In genomic region chr1:33577663-33578062, GRCh38 we compare ENCODE assay signal across 29 cellular contexts.
"Had no signal": no experiment of that assay in that cellular context is flagged by ENCODE, and none has a peak within 500 bp of the region (broad histone marks: within the 10 kb centered on the region; RNA-seq: fewer than 3 reads in every experiment).

No MANE protein-coding gene starts in this region.

- ATAC-seq: activated naive CD8-positive, alpha-beta T cell treated with anti-CD3 and anti-CD28 coated beads, Interleukin-2, amount 50 U/mL, for 24 hours; foreskin keratinocyte; heart left ventricle; naive thymus-derived CD4-positive, alpha-beta T cell; right cardiac atrium; stimulated activated naive CD8-positive, alpha-beta T cell treated with anti-CD3 and anti-CD28 coated beads, Interleukin-15, Interleukin-2, amounts not matched to agents 100 U/mL and 50 U/mL, for 24 hours had no signal

- H3K36me3 ChIP-seq: breast epithelium, esophagus muscularis mucosa, heart left ventricle, transverse colon had no signal

- H3K4me3 ChIP-seq: breast epithelium, esophagus muscularis mucosa, heart left ventricle, testis, transverse colon had no signal

- H3K4me3 Mint-ChIP-seq: activated CD4-positive, alpha-beta memory T cell treated with anti-CD3 and anti-CD28 coated beads for 36 hours; activated CD4-positive, alpha-beta T cell treated with anti-CD3 and anti-CD28 coated beads, Interleukin-2, amount 10 ng/mL, durations not matched to agents 24 days and 14 days; activated naive CD4-positive, alpha-beta T cell treated with anti-CD3 and anti-CD28 coated beads, Interleukin-2, amount 50 U/mL, for 24 hours; activated naive CD8-positive, alpha-beta T cell treated with anti-CD3 and anti-CD28 coated beads, Interleukin-2, amount 50 U/mL, for 24 hours; central memory CD8-positive, alpha-beta T cell; dendritic cell treated with granulocyte-macrophage colony-stimulating factor and Interleukin-4, amounts not matched to agents 40 ng/mL and 50 ng/mL, for 4 days; naive thymus-derived CD4-positive, alpha-beta T cell had no signal

- H3K4me1 Mint-ChIP-seq: activated CD4-positive, alpha-beta T cell treated with anti-CD3 and anti-CD28 coated beads, Interleukin-2, amount 10 ng/mL, durations not matched to agents 24 days and 14 days; activated naive CD4-positive, alpha-beta T cell treated with anti-CD3 and anti-CD28 coated beads, Interleukin-2, amount 50 U/mL, for 24 hours; activated naive CD8-positive, alpha-beta T cell treated with anti-CD3 and anti-CD28 coated beads, Interleukin-2, amount 50 U/mL, for 24 hours; central memory CD8-positive, alpha-beta T cell had no signal

- H3K9me3 ChIP-seq: breast epithelium, heart left ventricle, testis, transverse colon had no signal

- FAIRE-seq: islet of Langerhans, TTC549 had no signal

- H3K36me3 Mint-ChIP-seq: activated CD4-positive, alpha-beta memory T cell treated with anti-CD3 and anti-CD28 coated beads for 36 hours; activated naive CD4-positive, alpha-beta T cell treated with anti-CD3 and anti-CD28 coated beads, Interleukin-2, amount 50 U/mL, for 24 hours; naive thymus-derived CD4-positive, alpha-beta T cell had no signal

- H3K4me1 ChIP-seq: breast epithelium, foreskin keratinocyte had no signal

- H3K27ac ChIP-seq: breast epithelium, esophagus muscularis mucosa, foreskin keratinocyte, testis, transverse colon, VCaP had no signal

- H3K27me3 ChIP-seq: breast epithelium, esophagus muscularis mucosa, foreskin keratinocyte, heart left ventricle, testis, transverse colon had no signal

- H3K9me3 Mint-ChIP-seq: activated CD4-positive, alpha-beta memory T cell treated with anti-CD3 and anti-CD28 coated beads for 36 hours; activated CD4-positive, alpha-beta T cell treated with anti-CD3 and anti-CD28 coated beads, Interleukin-2, amount 10 ng/mL, durations not matched to agents 24 days and 14 days; activated naive CD4-positive, alpha-beta T cell treated with anti-CD3 and anti-CD28 coated beads, Interleukin-2, amount 50 U/mL, for 24 hours; activated naive CD8-positive, alpha-beta T cell treated with anti-CD3 and anti-CD28 coated beads, Interleukin-2, amount 50 U/mL, for 24 hours; activated T-helper 2 cell treated with anti-CD3 and anti-CD28 coated beads, Interferon-gamma antibody, Interleukin-2, Interleukin-4, amounts not matched to agents 10 μg/mL and 5 μg/mL and 100 μg/mL, durations not matched to agents 14 hours and 24 hours and 36 hours; central memory CD8-positive, alpha-beta T cell; dendritic cell treated with granulocyte-macrophage colony-stimulating factor and Interleukin-4, amounts not matched to agents 40 ng/mL and 50 ng/mL, for 4 days had no signal

- H3K27ac Mint-ChIP-seq: activated CD4-positive, alpha-beta memory T cell treated with anti-CD3 and anti-CD28 coated beads for 36 hours; activated CD4-positive, alpha-beta T cell treated with anti-CD3 and anti-CD28 coated beads, Interleukin-2, amount 10 ng/mL, durations not matched to agents 24 days and 14 days; activated naive CD4-positive, alpha-beta T cell treated with anti-CD3 and anti-CD28 coated beads, Interleukin-2, amount 50 U/mL, for 24 hours; activated naive CD8-positive, alpha-beta T cell treated with anti-CD3 and anti-CD28 coated beads, Interleukin-2, amount 50 U/mL, for 24 hours; activated T-helper 2 cell treated with anti-CD3 and anti-CD28 coated beads, Interferon-gamma antibody, Interleukin-2, Interleukin-4, amounts not matched to agents 10 μg/mL and 5 μg/mL and 100 μg/mL, durations not matched to agents 14 hours and 24 hours and 36 hours; dendritic cell treated with granulocyte-macrophage colony-stimulating factor and Interleukin-4, amounts not matched to agents 40 ng/mL and 50 ng/mL, for 4 days; naive thymus-derived CD4-positive, alpha-beta T cell had no signal

- DNase-seq: activated CD4-positive, alpha-beta memory T cell treated with anti-CD3 and anti-CD28 coated beads for 36 hours; activated CD4-positive, alpha-beta T cell treated with anti-CD3 and anti-CD28 coated beads, Interleukin-2, amount 10 ng/mL, durations not matched to agents 24 days and 14 days; activated CD4-positive, CD25-positive, alpha-beta regulatory T cell treated with anti-CD3 and anti-CD28 coated beads, Interleukin-2, amount 50 U/mL, for 72 hours; activated CD8-positive, alpha-beta memory T cell treated with anti-CD3 and anti-CD28 coated beads, Interleukin-2, amount 50 U/mL, for 48 hours; activated naive CD8-positive, alpha-beta T cell treated with anti-CD3 and anti-CD28 coated beads, Interleukin-2, amount 50 U/mL, for 24 hours; activated T-cell treated with anti-CD3 and anti-CD28 coated beads, Interleukin-2, amount 50 U/mL, for 48 hours; amygdala; effector CD4-positive, alpha-beta T cell; foreskin keratinocyte; heart left ventricle; midbrain; naive thymus-derived CD4-positive, alpha-beta T cell; nucleus accumbens; right cardiac atrium; stimulated activated CD4-positive, alpha-beta T cell treated with anti-CD3 and anti-CD28 coated beads, Interleukin-12 subunit alpha, Interleukin-12 subunit beta, amount 100 ng/mL, for 4 hours; stimulated activated CD4-positive, alpha-beta T cell treated with anti-CD3 and anti-CD28 coated beads, Interleukin-4, amount 100 ng/mL, for 1 hour; stimulated activated naive CD8-positive, alpha-beta T cell treated with anti-CD3 and anti-CD28 coated beads, Interleukin-15, Interleukin-2, amounts not matched to agents 100 U/mL and 50 U/mL, for 24 hours; T-helper 9 cell; testis; transverse colon had no signal
